Comparison of ENCODE assay signal across 29 cellular contexts in the genomic region with DNA sequence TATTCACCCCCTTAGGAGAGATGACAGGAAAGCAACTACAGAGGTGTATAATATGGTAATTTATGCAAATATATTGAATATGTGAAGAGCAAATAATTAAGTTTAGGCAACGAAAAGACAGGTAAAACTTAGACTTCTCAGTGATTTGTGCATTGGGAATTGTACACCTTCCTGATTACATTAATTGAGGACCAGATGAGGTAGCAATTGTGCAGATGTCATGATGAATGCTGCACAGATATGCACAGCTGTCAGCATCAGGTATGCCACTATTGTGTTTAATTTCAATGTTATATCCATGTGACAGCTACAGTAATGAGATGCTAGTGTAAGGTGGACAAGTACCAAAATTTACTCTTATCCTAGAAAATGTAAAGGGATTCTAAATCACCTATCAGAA.
DNase-seq lines count a peak whose midpoint lies in the region; ATAC-seq and TF ChIP-seq lines count a peak whose summit lies in the region.
"Had no signal": no experiment of that assay in that cellular context is flagged by ENCODE, and none has a peak within 500 bp of the region (broad histone marks: within the 10 kb centered on the region; RNA-seq: fewer than 3 reads in every experiment).

No MANE protein-coding gene starts in this region.

- H3K4me2 ChIP-seq in neural cell (ENCODE audit: low read length): peak overlapping the region; percentile 29
- H3K4me2 ChIP-seq: A549; BLaER1; BLaER1 treated with 17β-estradiol and CSF1 and Interleukin-3, amounts not matched to agents 10 nM and 100 nM had no signal

- no peaks in the 10 kb centered on the region for H3K79me2 ChIP-seq in neural cell (replicated peaks; ENCODE audit: insufficient read depth, low read length)

- TF ChIP-seq EP300 in neural cell (conservative IDR thresholded peaks at IDR 0.05; ENCODE audit: poor library complexity, severe bottlenecking): peak; percentile 73

- peak; percentile 1 for DNase-seq in NCI-H69 (lab: John Stamatoyannopoulos, UW)
- DNase-seq: 8988T; ACHN; AML-193; BE2C; C1 segment of cervical spinal cord; Caco-2; Calu3; CD4-positive, alpha-beta memory T cell; CD4-positive, alpha-beta T cell; CD4-positive, CD25-positive, alpha-beta regulatory T cell; CD8-positive, alpha-beta memory T cell; CD8-positive, alpha-beta T cell; COR-L47; DMS 273 treated with DMSO at 0.1 percent for 48 hours; DMS153; DMS53; DMS79; DMS79 treated with DMSO at 0.1 percent for 48 hours; DND-41; EL had no signal

- H3F3A ChIP-seq in neural cell (ENCODE audit: insufficient read depth, low read length, poor library complexity, severe bottlenecking): peaks cover 4% of the 10 kb centered on the region

- H4K20me1 ChIP-seq in neural cell (ENCODE audit: insufficient read depth): no peaks in the 10 kb centered on the region
- H4K20me1 ChIP-seq: BLaER1; BLaER1 treated with 17β-estradiol and CSF1 and Interleukin-3, amounts not matched to agents 10 nM and 100 nM had no signal

- TF ChIP-seq CTCF in neural cell (IDR thresholded peaks at IDR 0.05; ENCODE audit: poor library complexity, severe bottlenecking): no peak

- ATAC-seq in GM21529 (IDR thresholded peaks at IDR 0.05; ENCODE audit: unreplicated experiment): no peak
- no peak for ATAC-seq in HG03565 (IDR thresholded peaks at IDR 0.05; ENCODE audit: unreplicated experiment)
- ATAC-seq: A549; CD8-positive, alpha-beta T cell had no signal

- no peak overlapping the region for H2AFZ ChIP-seq in neural cell (ENCODE audit: low read depth, low read length)

- no peak overlapping the region for H3K9ac ChIP-seq in neural cell (ENCODE audit: low read length)
- H3K9ac ChIP-seq: BLaER1; BLaER1 treated with 17β-estradiol and CSF1 and Interleukin-3, amounts not matched to agents 10 nM and 100 nM had no signal

- H3K27ac ChIP-seq in neural cell (ENCODE audit: low read length): no peak overlapping the region
- H3K27ac ChIP-seq: 22Rv1; A549; BLaER1; BLaER1 treated with 17β-estradiol and CSF1 and Interleukin-3, amounts not matched to agents 10 nM and 100 nM; C4-2B had no signal

- no peaks in the 10 kb centered on the region for H3K36me3 ChIP-seq in neural cell (ENCODE audit: insufficient read depth, low read length)
- H3K36me3 ChIP-seq: BE2C; BLaER1; BLaER1 treated with 17β-estradiol and CSF1 and Interleukin-3, amounts not matched to agents 10 nM and 100 nM had no signal

- H3K4me3 ChIP-seq in neural cell (ENCODE audit: low read length): no peak overlapping the region
- H3K4me3 ChIP-seq: A549; BLaER1; BLaER1 treated with 17β-estradiol and CSF1 and Interleukin-3, amounts not matched to agents 10 nM and 100 nM had no signal

- no peak for TF ChIP-seq RAD21 in neural cell (conservative IDR thresholded peaks at IDR 0.05)

- no peaks in the 10 kb centered on the region for H3K27me3 ChIP-seq in neural cell (ENCODE audit: insufficient read depth, low read depth, low read length)
- H3K27me3 ChIP-seq: BE2C; BLaER1; BLaER1 treated with 17β-estradiol and CSF1 and Interleukin-3, amounts not matched to agents 10 nM and 100 nM had no signal

- no peaks in the 10 kb centered on the region for H3K9me3 ChIP-seq in neural cell (ENCODE audit: low read length)
- H3K9me3 ChIP-seq: BE2C, Caco-2 had no signal

- H3K9me2 ChIP-seq in neural cell (ENCODE audit: insufficient read depth, low read length): no peaks in the 10 kb centered on the region

TF ChIP-seq in neural cell, 6 proteins besides CTCF, POLR2A, EP300 and RAD21:
- TF ChIP-seq EZH2 (IDR thresholded peaks at IDR 0.05; ENCODE audit: borderline replicate concordance, insufficient read depth, low read length, poor library complexity, severe bottlenecking): no peak
- peak; percentile 55 for TF ChIP-seq POLR2AphosphoS5 (IDR thresholded peaks at IDR 0.05)
TF ChIP-seq in neural cell: peak in this region for 1.
